8 cellular contexts compared by ENCODE assay signal in genomic region chr22:34722901-34723300, GRCh38.
"Had no signal": no experiment of that assay in that cellular context is flagged by ENCODE, and none has a peak within 500 bp of the region (broad histone marks: within the 10 kb centered on the region; RNA-seq: fewer than 3 reads in every experiment).

No MANE protein-coding gene starts in this region.

- FAIRE-seq: G401.6, GM12878, GM12891, GM12892, GM18507, GM19239 had no signal

- DNase-seq: GDM1, GF-D8 had no signal

- H3K4me3 ChIP-seq: GM12878 had no signal

- ATAC-seq: GM12878 had no signal
